In genomic region chr15:84142888-84143337, GRCh38 we compare ENCODE assay signal across 8 cellular contexts.
DNase-seq lines count a peak whose midpoint lies in the region; ATAC-seq and TF ChIP-seq lines count a peak whose summit lies in the region.

No MANE protein-coding gene starts in this region.

- peaks cover 2% of the 10 kb centered on the region for H3K27me3 Mint-ChIP-seq in GM23338 (ENCODE audit: insufficient read depth, low read depth, poor library complexity)
- H3K27me3 Mint-ChIP-seq in activated naive CD4-positive, alpha-beta T cell treated with anti-CD3 and anti-CD28 coated beads, Interleukin-2, amount 10 ng/mL, durations not matched to agents 7 days and 5 days = no peaks in the 10 kb centered on the region

- H3K36me3 ChIP-seq in GM23338 (ENCODE audit: insufficient read depth) = no peaks in the 10 kb centered on the region
- no peaks in the 10 kb centered on the region for H3K36me3 ChIP-seq in KMS-11 (ENCODE audit: insufficient read depth)
- no peaks in the 10 kb centered on the region for H3K36me3 ChIP-seq in SJCRH30
- no peaks in the 10 kb centered on the region for H3K36me3 ChIP-seq in cardiac muscle cell

- H3K27ac Mint-ChIP-seq in GM23338 = no peak overlapping the region
- no peak overlapping the region for H3K27ac Mint-ChIP-seq in activated naive CD4-positive, alpha-beta T cell treated with anti-CD3 and anti-CD28 coated beads, Interleukin-2, amount 10 ng/mL, durations not matched to agents 7 days and 5 days

- H3K4me1 Mint-ChIP-seq in GM23338 = no peaks in the 10 kb centered on the region
- peaks cover 3% of the 10 kb centered on the region for H3K4me1 Mint-ChIP-seq in activated naive CD4-positive, alpha-beta T cell treated with anti-CD3 and anti-CD28 coated beads, Interleukin-2, amount 10 ng/mL, durations not matched to agents 7 days and 5 days

- H4K20me1 ChIP-seq in GM23338 (replicated peaks; ENCODE audit: insufficient read depth) (no peaks in the 10 kb centered on the region; the same call in 1 of the 2 replicates), KMS-11 (ENCODE audit: insufficient read depth) (no peaks in the 10 kb centered on the region)

- no peaks in the 10 kb centered on the region for H3K9me2 ChIP-seq in GM23338 (ENCODE audit: insufficient read depth)

- TF ChIP-seq CTCF in GM23338 (conservative IDR thresholded peaks at IDR 0.05; ENCODE audit: low read depth in 2 of 2) (peak; percentile 79 to 96), KMS-11 (conservative IDR thresholded peaks at IDR 0.05; ENCODE audit: low read depth, low read length) (peak; percentile 83), cardiac muscle cell (IDR thresholded peaks at IDR 0.05; ENCODE audit: low read depth, low read length) (peak; percentile 78)

- H3K27me3 ChIP-seq in GM23338 (ENCODE audit: insufficient read depth) = no peaks in the 10 kb centered on the region
- no peaks in the 10 kb centered on the region for H3K27me3 ChIP-seq in KMS-11 (ENCODE audit: insufficient read depth, low read depth)
- no peaks in the 10 kb centered on the region for H3K27me3 ChIP-seq in SJCRH30
- no peaks in the 10 kb centered on the region for H3K27me3 ChIP-seq in cardiac muscle cell

- H3K36me3 Mint-ChIP-seq in GM23338 (ENCODE audit: low read depth) = no peaks in the 10 kb centered on the region
- H3K36me3 Mint-ChIP-seq in activated naive CD4-positive, alpha-beta T cell treated with anti-CD3 and anti-CD28 coated beads, Interleukin-2, amount 10 ng/mL, durations not matched to agents 7 days and 5 days = no peaks in the 10 kb centered on the region

- H3K4me1 ChIP-seq in GM23338 (ENCODE audit: insufficient read depth) = no peaks in the 10 kb centered on the region
- H3K4me1 ChIP-seq in KMS-11 (ENCODE audit: low read depth, poor library complexity, severe bottlenecking) = peaks cover 6% of the 10 kb centered on the region
- H3K4me1 ChIP-seq in SJCRH30 = no peaks in the 10 kb centered on the region
- H3K4me1 ChIP-seq in cardiac muscle cell (ENCODE audit: low read depth) = no peaks in the 10 kb centered on the region

- H3K79me2 ChIP-seq in GM23338 (replicated peaks; ENCODE audit: insufficient read depth) (no peaks in the 10 kb centered on the region), KMS-11 (ENCODE audit: insufficient read depth, low read depth) (no peaks in the 10 kb centered on the region)

- no peaks in the 10 kb centered on the region for H3K9me3 Mint-ChIP-seq in GM23338
- no peaks in the 10 kb centered on the region for H3K9me3 Mint-ChIP-seq in activated naive CD4-positive, alpha-beta T cell treated with anti-CD3 and anti-CD28 coated beads, Interleukin-2, amount 10 ng/mL, durations not matched to agents 7 days and 5 days

- H3K4me3 ChIP-seq in GM23338 (peak overlapping the region; percentile 20; the same call in 1 of the 2 replicates), KMS-11 (IDR thresholded peaks at IDR 0.05; ENCODE audit: insufficient read depth, low read depth, low read length) (no peak overlapping the region), SJCRH30 (no peak overlapping the region), cardiac muscle cell (no peak overlapping the region)

- H3K27ac ChIP-seq in GM23338 (ENCODE audit: low read depth) (no peak overlapping the region), KMS-11 (no peak overlapping the region), SJCRH30 (no peak overlapping the region), cardiac muscle cell (no peak overlapping the region)

- DNase-seq in GM04503 (ENCODE audit: low read depth) (peak; percentile 25), GM23338 (ENCODE audit: low spot score) (peak; percentile 92), SJCRH30 (peak; percentile 68 to 89), cardiac muscle cell (ENCODE audit: low read depth in 1 of 2, low spot score in 1 of 2) (peak; percentile 89), putamen (ENCODE audit: low spot score) (peak; percentile 59), DMS153 (lab: John Stamatoyannopoulos, UW) (no peak)
- peak; percentile 80 for DNase-seq in activated naive CD4-positive, alpha-beta T cell treated with anti-CD3 and anti-CD28 coated beads, Interleukin-2, amount 10 ng/mL, durations not matched to agents 7 days and 5 days

- ATAC-seq in GM23338 = peak; percentile 99

- H3K9ac ChIP-seq in KMS-11 = no peak overlapping the region

- H3K4me2 ChIP-seq in GM23338 (0 out of 2 replicates have a peak overlapping the region, but pooled peaks have one; percentile 31), KMS-11 (peak overlapping the region; percentile 14; the same call in 1 of the 2 replicates)

- CTCF ChIA-PET in activated naive CD4-positive, alpha-beta T cell treated with anti-CD3 and anti-CD28 coated beads, Interleukin-2, amount 10 ng/mL, durations not matched to agents 7 days and 5 days (lab: Charles Lee) = interaction anchor here (0.6 kb wide), 1 partner anchor 15 kb away, joined by 3 read pairs; no protein-coding TSS in a partner anchor

- peak overlapping the region; percentile 51; the same call in 2 of the 3 replicates for H3K4me3 Mint-ChIP-seq in GM23338
- no peak overlapping the region for H3K4me3 Mint-ChIP-seq in activated naive CD4-positive, alpha-beta T cell treated with anti-CD3 and anti-CD28 coated beads, Interleukin-2, amount 10 ng/mL, durations not matched to agents 7 days and 5 days

- H3F3A ChIP-seq in GM23338 (replicated peaks; ENCODE audit: low read depth) = no peaks in the 10 kb centered on the region

- H2AFZ ChIP-seq in GM23338 (no peak overlapping the region), KMS-11 (ENCODE audit: low read depth) (peak overlapping the region; percentile 74)

- H3K9me3 ChIP-seq in SJCRH30 (replicated peaks) (no peaks in the 10 kb centered on the region), cardiac muscle cell (ENCODE audit: low read depth) (no peaks in the 10 kb centered on the region)

TF ChIP-seq in GM23338, 12 proteins besides CTCF, POLR2A, EP300 and RAD21:
- TF ChIP-seq ZNF331 (CRISPR knock-in tag; IDR thresholded peaks at IDR 0.05; ENCODE audit: low read depth) (no peak), STAT1 (IDR thresholded peaks at IDR 0.05; ENCODE audit: unreplicated experiment) (no peak), POLR2AphosphoS5 (IDR thresholded peaks at IDR 0.05; ENCODE audit: low read depth) (no peak), ZNF114 (CRISPR knock-in tag; IDR thresholded peaks at IDR 0.05) (no peak), CREB1 (CRISPR knock-in tag; IDR thresholded peaks at IDR 0.05; ENCODE audit: low read depth) (no peak), JUNB (IDR thresholded peaks at IDR 0.05; ENCODE audit: unreplicated experiment) (no peak), EZH2phosphoT487 (IDR thresholded peaks at IDR 0.05; ENCODE audit: unreplicated experiment) (no peak), EZH2 (IDR thresholded peaks at IDR 0.05; ENCODE audit: low read depth, unreplicated experiment) (no peak)
TF ChIP-seq in GM23338: peak in this region for 0.
